ENCODE assay signal across 14 cellular contexts in the genomic region with DNA sequence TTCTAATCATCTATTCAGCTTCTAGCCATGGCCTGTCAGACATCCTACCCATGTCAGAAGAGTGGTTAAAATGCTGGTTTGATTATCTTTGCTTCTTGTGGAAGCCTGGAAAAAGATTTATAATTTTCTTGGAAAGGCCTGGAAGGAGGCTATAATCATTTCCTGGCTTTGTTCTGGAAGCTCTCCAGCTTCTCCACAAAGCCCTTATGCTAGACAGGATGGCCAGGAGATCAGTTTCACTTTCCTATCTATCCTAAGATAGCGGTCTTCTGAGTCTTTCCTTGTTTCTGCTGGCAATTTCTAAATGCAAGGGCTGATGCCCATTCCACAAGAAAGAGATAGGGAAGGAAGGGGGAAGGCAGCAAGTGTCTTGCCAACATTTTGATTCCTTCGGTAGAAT.
DNase-seq lines count a peak whose midpoint lies in the region; ATAC-seq and TF ChIP-seq lines count a peak whose summit lies in the region.
"Had no signal": no experiment of that assay in that cellular context is flagged by ENCODE, and none has a peak within 500 bp of the region (broad histone marks: within the 10 kb centered on the region; RNA-seq: fewer than 3 reads in every experiment).

No MANE protein-coding gene starts in this region.

- H3K27ac Mint-ChIP-seq in CD8-positive, alpha-beta T cell: no peak overlapping the region
- H3K27ac Mint-ChIP-seq: activated B cell treated with CpG ODN at 0.5 μM for 24 hours; nephron progenitor cell; stimulated activated naive CD8-positive, alpha-beta T cell treated with anti-CD3 and anti-CD28 coated beads, Interleukin-15, amount 100 ng/mL, for 72 hours had no signal

- TF ChIP-seq CTCF in RWPE2 (IDR thresholded peaks at IDR 0.05; ENCODE audit: poor library complexity, severe bottlenecking): no peak
- TF ChIP-seq CTCF in fibroblast of villous mesenchyme (IDR thresholded peaks at IDR 0.05; ENCODE audit: insufficient read depth, low read depth, low read length): no peak
- TF ChIP-seq CTCF in CD8-positive, alpha-beta T cell (IDR thresholded peaks at IDR 0.05): no peak
- no peak for TF ChIP-seq CTCF in sigmoid colon (IDR thresholded peaks at IDR 0.05)

- H3K27me3 ChIP-seq in RWPE2 (ENCODE audit: insufficient read depth, poor library complexity, severe bottlenecking) (no peaks in the 10 kb centered on the region), sigmoid colon (no peaks in the 10 kb centered on the region)
- no peaks in the 10 kb centered on the region for H3K27me3 ChIP-seq in CD8-positive, alpha-beta T cell (ENCODE audit: insufficient read depth, low read length)

- H3K27ac ChIP-seq in RWPE2 (ENCODE audit: poor library complexity, severe bottlenecking) (peak overlapping the region; percentile 100), sigmoid colon (peak overlapping the region in 1 of 4 donors; percentile 46)
- H3K27ac ChIP-seq in CD8-positive, alpha-beta T cell (ENCODE audit: low read depth, low read length): no peak overlapping the region

- CTCF ChIA-PET in CD8-positive, alpha-beta T cell (lab: Charles Lee): no interaction called here

- DNase-seq in Daoy (ENCODE audit: low read depth): peak; percentile 85
- no peak for DNase-seq in RWPE2 (ENCODE audit: low spot score)
- DNase-seq in fibroblast of villous mesenchyme (ENCODE audit: low read depth): peak; percentile 91
- DNase-seq in pulmonary artery endothelial cell (ENCODE audit: low read depth, low spot score): peak; percentile 60
- DNase-seq in CD8-positive, alpha-beta T cell: no peak
- no peak for DNase-seq in NCI-H82 (lab: John Stamatoyannopoulos, UW)
- no peak for DNase-seq in sigmoid colon
- DNase-seq: activated B cell treated with CpG ODN at 0.5 μM for 24 hours; COR-L47; hypothalamus; NCI-H2081; nephron progenitor cell; stimulated activated naive CD8-positive, alpha-beta T cell treated with anti-CD3 and anti-CD28 coated beads, Interleukin-15, amount 100 ng/mL, for 72 hours had no signal

- intact Hi-C loops in CD8-positive, alpha-beta T cell (cut with DNase I, micrococcal nuclease): no loop called here
- intact Hi-C loops in sigmoid colon (cut with DNase I): no loop called here

- H3K9me3 ChIP-seq in RWPE2 (ENCODE audit: severe bottlenecking): no peaks in the 10 kb centered on the region
- H3K9me3 ChIP-seq in CD8-positive, alpha-beta T cell (ENCODE audit: low read length): no peaks in the 10 kb centered on the region
- H3K9me3 ChIP-seq in sigmoid colon: no peaks in the 10 kb centered on the region

- no peak for TF ChIP-seq POLR2A in sigmoid colon (IDR thresholded peaks at IDR 0.05)

- H3K9me3 Mint-ChIP-seq in CD8-positive, alpha-beta T cell: no peaks in the 10 kb centered on the region
- H3K9me3 Mint-ChIP-seq: activated B cell treated with CpG ODN at 0.5 μM for 24 hours; nephron progenitor cell; stimulated activated naive CD8-positive, alpha-beta T cell treated with anti-CD3 and anti-CD28 coated beads, Interleukin-15, amount 100 ng/mL, for 72 hours had no signal

- no peak for TF ChIP-seq EP300 in sigmoid colon (IDR thresholded peaks at IDR 0.05)

- 51 to 70% methylated on average over 2 of the region's 2 CpGs for WGBS in sigmoid colon, 2 donors

- H3K4me1 ChIP-seq in RWPE2 (ENCODE audit: insufficient read depth, poor library complexity, severe bottlenecking) (peaks cover 42% of the 10 kb centered on the region), sigmoid colon (peaks cover 0 to 22% (median 16%) of the 10 kb centered on the region in 4 donors)
- H3K4me1 ChIP-seq in CD8-positive, alpha-beta T cell (ENCODE audit: insufficient read depth, low read length): no peaks in the 10 kb centered on the region

- H3K4me3 ChIP-seq in RWPE2 (ENCODE audit: severe bottlenecking) (no peak overlapping the region), fibroblast of villous mesenchyme (ENCODE audit: low read depth, low read length) (no peak overlapping the region), sigmoid colon (no peak overlapping the region)
- no peak overlapping the region for H3K4me3 ChIP-seq in CD8-positive, alpha-beta T cell (ENCODE audit: low read depth, low read length)

- no peaks in the 10 kb centered on the region for H3K36me3 Mint-ChIP-seq in CD8-positive, alpha-beta T cell

- no peak for ATAC-seq in RWPE2 (ENCODE audit: low read depth)
- ATAC-seq in CD8-positive, alpha-beta T cell: no peak
- ATAC-seq in HG03280 (IDR thresholded peaks at IDR 0.05; ENCODE audit: unreplicated experiment): no peak
- ATAC-seq: stimulated activated naive CD8-positive, alpha-beta T cell treated with anti-CD3 and anti-CD28 coated beads, Interleukin-15, amount 100 ng/mL, for 72 hours had no signal

- H3K4me3 Mint-ChIP-seq in CD8-positive, alpha-beta T cell: no peak overlapping the region
- H3K4me3 Mint-ChIP-seq: activated B cell treated with CpG ODN at 0.5 μM for 24 hours; nephron progenitor cell; stimulated activated naive CD8-positive, alpha-beta T cell treated with anti-CD3 and anti-CD28 coated beads, Interleukin-15, amount 100 ng/mL, for 72 hours had no signal

- peaks cover 5% of the 10 kb centered on the region for H3K27me3 Mint-ChIP-seq in CD8-positive, alpha-beta T cell (ENCODE audit: low read depth)
- H3K27me3 Mint-ChIP-seq: activated B cell treated with CpG ODN at 0.5 μM for 24 hours had no signal

- no peaks in the 10 kb centered on the region for H3K36me3 ChIP-seq in RWPE2 (ENCODE audit: low read depth)
- no peaks in the 10 kb centered on the region for H3K36me3 ChIP-seq in CD8-positive, alpha-beta T cell (ENCODE audit: insufficient read depth, low read length)
- H3K36me3 ChIP-seq in sigmoid colon: no peaks in the 10 kb centered on the region

- POLR2A ChIA-PET in CD8-positive, alpha-beta T cell (lab: Charles Lee): no interaction called here

- H3K4me1 Mint-ChIP-seq in CD8-positive, alpha-beta T cell (ENCODE audit: low read depth): no peaks in the 10 kb centered on the region
- H3K4me1 Mint-ChIP-seq: activated B cell treated with CpG ODN at 0.5 μM for 24 hours; nephron progenitor cell; stimulated activated naive CD8-positive, alpha-beta T cell treated with anti-CD3 and anti-CD28 coated beads, Interleukin-15, amount 100 ng/mL, for 72 hours had no signal

Comparison
In these comparisons a context has a peak if more than half of its experiments do, and no peak if none do; other contexts are left out.
1. DNase-seq: peak in Daoy (single experiment), fibroblast of villous mesenchyme (single experiment) and pulmonary artery endothelial cell (single experiment); none in RWPE2 (single experiment), CD8-positive, alpha-beta T cell (0 of 7), NCI-H82 (single experiment) and sigmoid colon (single experiment).